In genomic region chr5:154823605-154824004, GRCh38 we compare ENCODE assay signal across 14 cellular contexts. TPM values are rescaled to one million over a fixed set of nuclear protein-coding genes. Genes with fewer than 3 reads are reported as not detected.
DNase-seq lines count a peak whose midpoint lies in the region; ATAC-seq and TF ChIP-seq lines count a peak whose summit lies in the region.
"Had no signal": no experiment of that assay in that cellular context is flagged by ENCODE, and none has a peak within 500 bp of the region (broad histone marks: within the 10 kb centered on the region; RNA-seq: fewer than 3 reads in every experiment).

No MANE protein-coding gene starts in this region.

- H3K36me3 Mint-ChIP-seq in activated naive CD8-positive, alpha-beta T cell treated with anti-CD3 and anti-CD28 coated beads for 36 hours = peaks cover 25% of the 10 kb centered on the region
- peaks cover 30% of the 10 kb centered on the region for H3K36me3 Mint-ChIP-seq in activated naive CD8-positive, alpha-beta T cell treated with anti-CD3 and anti-CD28 coated beads, Interleukin-2, amount 50 U/mL, for 24 hours (ENCODE audit: low read depth)
- peaks cover 46% of the 10 kb centered on the region for H3K36me3 Mint-ChIP-seq in activated CD8-positive, alpha-beta T cell treated with anti-CD3 and anti-CD28 coated beads for 36 hours (ENCODE audit: low read depth)
- peaks cover 58 to 70% of the 10 kb centered on the region in 2 donors for H3K36me3 Mint-ChIP-seq in stimulated activated naive B cell treated with anti-CD40 and anti-IgM and Interleukin-4, amounts not matched to agents 10 μg/mL and 1 μg/mL and 100 μg/mL, for 72 hours
- peaks cover 17% of the 10 kb centered on the region for H3K36me3 Mint-ChIP-seq in type B pancreatic cell

- intact Hi-C loops in activated CD8-positive, alpha-beta T cell treated with anti-CD3 and anti-CD28 coated beads for 36 hours (cut with micrococcal nuclease) = no loop called here

- peaks cover 12% of the 10 kb centered on the region for H3K4me1 Mint-ChIP-seq in activated naive CD8-positive, alpha-beta T cell treated with anti-CD3 and anti-CD28 coated beads for 36 hours
- peaks cover 19% of the 10 kb centered on the region for H3K4me1 Mint-ChIP-seq in activated naive CD8-positive, alpha-beta T cell treated with anti-CD3 and anti-CD28 coated beads, Interleukin-2, amount 50 U/mL, for 24 hours
- H3K4me1 Mint-ChIP-seq in activated CD8-positive, alpha-beta T cell treated with anti-CD3 and anti-CD28 coated beads for 36 hours (ENCODE audit: low read depth) = peaks cover 14% of the 10 kb centered on the region
- peaks cover 0 to 7% of the 10 kb centered on the region in 2 donors for H3K4me1 Mint-ChIP-seq in stimulated activated naive B cell treated with anti-CD40 and anti-IgM and Interleukin-4, amounts not matched to agents 10 μg/mL and 1 μg/mL and 100 μg/mL, for 72 hours
- no peaks in the 10 kb centered on the region for H3K4me1 Mint-ChIP-seq in type B pancreatic cell (ENCODE audit: unreplicated experiment)

- no peak for TF ChIP-seq CTCF in activated CD8-positive, alpha-beta T cell treated with anti-CD3 and anti-CD28 coated beads for 36 hours (IDR thresholded peaks at IDR 0.05)
- no peak for TF ChIP-seq CTCF in type B pancreatic cell (conservative IDR thresholded peaks at IDR 0.05)

- H3K9me3 Mint-ChIP-seq in activated naive CD8-positive, alpha-beta T cell treated with anti-CD3 and anti-CD28 coated beads for 36 hours = no peaks in the 10 kb centered on the region
- H3K9me3 Mint-ChIP-seq in activated naive CD8-positive, alpha-beta T cell treated with anti-CD3 and anti-CD28 coated beads, Interleukin-2, amount 50 U/mL, for 24 hours = no peaks in the 10 kb centered on the region
- H3K9me3 Mint-ChIP-seq in activated CD8-positive, alpha-beta T cell treated with anti-CD3 and anti-CD28 coated beads for 36 hours = no peaks in the 10 kb centered on the region
- no peaks in the 10 kb centered on the region for H3K9me3 Mint-ChIP-seq in stimulated activated naive B cell treated with anti-CD40 and anti-IgM and Interleukin-4, amounts not matched to agents 10 μg/mL and 1 μg/mL and 100 μg/mL, for 72 hours
- no peaks in the 10 kb centered on the region for H3K9me3 Mint-ChIP-seq in type B pancreatic cell
- H3K9me3 Mint-ChIP-seq: CD8-positive, alpha-beta memory T cell had no signal

- ATAC-seq in activated naive CD8-positive, alpha-beta T cell treated with anti-CD3 and anti-CD28 coated beads, Interleukin-2, amount 50 U/mL, for 24 hours = no peak
- ATAC-seq in activated CD8-positive, alpha-beta T cell treated with anti-CD3 and anti-CD28 coated beads for 36 hours = no peak
- ATAC-seq in left lobe of liver = peak; percentile 6
- no peak for ATAC-seq in stimulated activated naive B cell treated with anti-CD40 and anti-IgM and Interleukin-4, amounts not matched to agents 10 μg/mL and 1 μg/mL and 100 μg/mL, for 72 hours (replicated peaks)
- no peak for ATAC-seq in HG03520 (IDR thresholded peaks at IDR 0.05; ENCODE audit: unreplicated experiment)

- CTCF ChIA-PET in activated CD8-positive, alpha-beta T cell treated with anti-CD3 and anti-CD28 coated beads for 36 hours (lab: Charles Lee) = no interaction called here

- no peak overlapping the region for H3K4me3 Mint-ChIP-seq in activated naive CD8-positive, alpha-beta T cell treated with anti-CD3 and anti-CD28 coated beads for 36 hours
- H3K4me3 Mint-ChIP-seq in activated naive CD8-positive, alpha-beta T cell treated with anti-CD3 and anti-CD28 coated beads, Interleukin-2, amount 50 U/mL, for 24 hours = no peak overlapping the region
- no peak overlapping the region for H3K4me3 Mint-ChIP-seq in activated CD8-positive, alpha-beta T cell treated with anti-CD3 and anti-CD28 coated beads for 36 hours
- no peak overlapping the region for H3K4me3 Mint-ChIP-seq in stimulated activated naive B cell treated with anti-CD40 and anti-IgM and Interleukin-4, amounts not matched to agents 10 μg/mL and 1 μg/mL and 100 μg/mL, for 72 hours
- H3K4me3 Mint-ChIP-seq in type B pancreatic cell = no peak overlapping the region
- H3K4me3 Mint-ChIP-seq: CD8-positive, alpha-beta memory T cell had no signal

- POLR2A ChIA-PET in activated CD8-positive, alpha-beta T cell treated with anti-CD3 and anti-CD28 coated beads for 36 hours (lab: Charles Lee) = interaction anchor here (0.6 kb wide), 1 partner anchor 366 kb away, joined by 3 read pairs; no protein-coding TSS in a partner anchor

- H3K27me3 Mint-ChIP-seq in activated naive CD8-positive, alpha-beta T cell treated with anti-CD3 and anti-CD28 coated beads for 36 hours = no peaks in the 10 kb centered on the region
- no peaks in the 10 kb centered on the region for H3K27me3 Mint-ChIP-seq in activated naive CD8-positive, alpha-beta T cell treated with anti-CD3 and anti-CD28 coated beads, Interleukin-2, amount 50 U/mL, for 24 hours
- no peaks in the 10 kb centered on the region for H3K27me3 Mint-ChIP-seq in activated CD8-positive, alpha-beta T cell treated with anti-CD3 and anti-CD28 coated beads for 36 hours
- H3K27me3 Mint-ChIP-seq in stimulated activated naive B cell treated with anti-CD40 and anti-IgM and Interleukin-4, amounts not matched to agents 10 μg/mL and 1 μg/mL and 100 μg/mL, for 72 hours = no peaks in the 10 kb centered on the region
- no peaks in the 10 kb centered on the region for H3K27me3 Mint-ChIP-seq in type B pancreatic cell
- H3K27me3 Mint-ChIP-seq: CD8-positive, alpha-beta memory T cell had no signal

- peak overlapping the region; percentile 61 for H3K27ac Mint-ChIP-seq in activated naive CD8-positive, alpha-beta T cell treated with anti-CD3 and anti-CD28 coated beads for 36 hours
- H3K27ac Mint-ChIP-seq in activated naive CD8-positive, alpha-beta T cell treated with anti-CD3 and anti-CD28 coated beads, Interleukin-2, amount 50 U/mL, for 24 hours = no peak overlapping the region
- peak overlapping the region; percentile 8 for H3K27ac Mint-ChIP-seq in activated CD8-positive, alpha-beta T cell treated with anti-CD3 and anti-CD28 coated beads for 36 hours
- H3K27ac Mint-ChIP-seq in stimulated activated naive B cell treated with anti-CD40 and anti-IgM and Interleukin-4, amounts not matched to agents 10 μg/mL and 1 μg/mL and 100 μg/mL, for 72 hours = peak overlapping the region; percentile 65
- H3K27ac Mint-ChIP-seq in type B pancreatic cell = no peak overlapping the region

- no peak for DNase-seq in activated naive CD8-positive, alpha-beta T cell treated with anti-CD3 and anti-CD28 coated beads for 36 hours
- no peak for DNase-seq in activated naive CD8-positive, alpha-beta T cell treated with anti-CD3 and anti-CD28 coated beads, Interleukin-2, amount 50 U/mL, for 24 hours
- no peak for DNase-seq in activated CD8-positive, alpha-beta T cell treated with anti-CD3 and anti-CD28 coated beads for 36 hours
- no peak for DNase-seq in left lobe of liver (ENCODE audit: low spot score)
- no peak for DNase-seq in stimulated activated naive B cell treated with anti-CD40 and anti-IgM and Interleukin-4, amounts not matched to agents 10 μg/mL and 1 μg/mL and 100 μg/mL, for 72 hours
- no peak for DNase-seq in type B pancreatic cell (ENCODE audit: extremely low spot score, unreplicated experiment)
- no peak for DNase-seq in H4 (ENCODE audit: low spot score)
- DNase-seq: CD8-positive, alpha-beta memory T cell; NCI-H1092 treated with DMSO at 0.1 percent for 48 hours; NCI-H2081; NCI-H2171 treated with DMSO at 0.1 percent for 48 hours; NCI-H446 treated with DMSO at 0.1 percent for 48 hours; Right ventricle myocardium superior had no signal

RNA-seq across cellular contexts. Expression of gene FAXDC2, which starts 26.8 kb away (rescaled TPM):
- under 1 TPM in 1 of 2 experiments, not detected in 1; 0.08 TPM for total RNA-seq in activated naive CD8-positive, alpha-beta T cell treated with anti-CD3 and anti-CD28 coated beads for 36 hours
- total RNA-seq in activated CD8-positive, alpha-beta T cell treated with anti-CD3 and anti-CD28 coated beads for 36 hours = not detected
- total RNA-seq in left lobe of liver (83.6 TPM), type B pancreatic cell (ENCODE audit: low replicate concordance) (9.3 and 24.9 TPM in 2 replicates)
- total RNA-seq in H4 (2014; rRNA removed; shearing (Covaris generic)) = 0.81 and 3.2 TPM in 2 replicates

RNA-seq across cellular contexts. Expression of gene CNOT8, which starts 34.8 kb away (rescaled TPM):
- 10 to 100 TPM; 53.7 to 53.9 TPM for total RNA-seq in activated naive CD8-positive, alpha-beta T cell treated with anti-CD3 and anti-CD28 coated beads for 36 hours
- 10 to 100 TPM; 78.6 to 84.4 TPM for total RNA-seq in activated CD8-positive, alpha-beta T cell treated with anti-CD3 and anti-CD28 coated beads for 36 hours
- total RNA-seq in left lobe of liver (18.0 TPM), type B pancreatic cell (ENCODE audit: low replicate concordance) (41.4 and 51.5 TPM in 2 replicates)
- total RNA-seq in H4 (2014; rRNA removed; shearing (Covaris generic)) = 57.9 and 61.4 TPM in 2 replicates

Comparison
In these comparisons a context has a peak if more than half of its experiments do, and no peak if none do; other contexts are left out.
1. H3K27ac Mint-ChIP-seq: peak in activated naive CD8-positive, alpha-beta T cell treated with anti-CD3 and anti-CD28 coated beads for 36 hours (single experiment), activated CD8-positive, alpha-beta T cell treated with anti-CD3 and anti-CD28 coated beads for 36 hours (single experiment) and stimulated activated naive B cell treated with anti-CD40 and anti-IgM and Interleukin-4, amounts not matched to agents 10 μg/mL and 1 μg/mL and 100 μg/mL, for 72 hours (single experiment); none in activated naive CD8-positive, alpha-beta T cell treated with anti-CD3 and anti-CD28 coated beads, Interleukin-2, amount 50 U/mL, for 24 hours (single experiment) and type B pancreatic cell (single experiment).